Comparison of ENCODE assay signal across 1 cellular context in the genomic region with DNA sequence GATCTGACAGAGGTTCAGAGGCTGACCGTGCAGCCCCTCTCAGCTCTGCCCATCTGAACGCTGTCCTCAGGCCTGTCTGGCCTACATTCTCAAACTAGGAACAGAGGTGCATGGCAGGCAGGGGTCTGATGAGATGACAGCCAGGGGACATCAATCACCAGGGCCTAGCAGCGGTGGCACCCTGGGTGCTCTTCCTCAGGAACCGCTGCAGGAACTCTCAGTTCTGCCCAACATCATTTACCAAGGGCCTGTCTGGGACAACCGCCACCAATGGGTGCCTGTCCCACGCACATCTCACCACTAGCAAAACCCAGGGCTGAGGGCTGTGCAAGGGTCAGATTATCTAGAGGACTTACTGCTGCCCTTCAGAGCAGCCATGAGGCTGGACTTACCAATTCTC.
TF ChIP-seq lines count a peak whose summit lies in the region.

No MANE protein-coding gene starts in this region.

TF ChIP-seq in GM12878, 131 proteins besides CTCF, POLR2A, EP300 and RAD21:
- TF ChIP-seq, protein P1, sequence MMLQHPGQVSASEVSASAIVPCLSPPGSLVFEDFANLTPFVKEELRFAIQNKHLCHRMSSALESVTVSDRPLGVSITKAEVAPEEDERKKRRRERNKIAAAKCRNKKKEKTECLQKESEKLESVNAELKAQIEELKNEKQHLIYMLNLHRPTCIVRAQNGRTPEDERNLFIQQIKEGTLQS (IDR thresholded peaks at IDR 0.05; ENCODE audit: borderline replicate concordance, extremely low read depth, low read depth, low read length), result no peak
- no peak for TF ChIP-seq SP1 (IDR thresholded peaks at IDR 0.05; ENCODE audit: low read depth, low read length)
- TF ChIP-seq HDAC6 (IDR thresholded peaks at IDR 0.05; ENCODE audit: unreplicated experiment), result no peak
- no peak for TF ChIP-seq SMAD5 (IDR thresholded peaks at IDR 0.05; ENCODE audit: low read depth)
- TF ChIP-seq RUNX3 (IDR thresholded peaks at IDR 0.05; ENCODE audit: low read length), result no peak
- TF ChIP-seq NFXL1 (IDR thresholded peaks at IDR 0.05; ENCODE audit: borderline replicate concordance), result no peak
- TF ChIP-seq, protein P2, sequence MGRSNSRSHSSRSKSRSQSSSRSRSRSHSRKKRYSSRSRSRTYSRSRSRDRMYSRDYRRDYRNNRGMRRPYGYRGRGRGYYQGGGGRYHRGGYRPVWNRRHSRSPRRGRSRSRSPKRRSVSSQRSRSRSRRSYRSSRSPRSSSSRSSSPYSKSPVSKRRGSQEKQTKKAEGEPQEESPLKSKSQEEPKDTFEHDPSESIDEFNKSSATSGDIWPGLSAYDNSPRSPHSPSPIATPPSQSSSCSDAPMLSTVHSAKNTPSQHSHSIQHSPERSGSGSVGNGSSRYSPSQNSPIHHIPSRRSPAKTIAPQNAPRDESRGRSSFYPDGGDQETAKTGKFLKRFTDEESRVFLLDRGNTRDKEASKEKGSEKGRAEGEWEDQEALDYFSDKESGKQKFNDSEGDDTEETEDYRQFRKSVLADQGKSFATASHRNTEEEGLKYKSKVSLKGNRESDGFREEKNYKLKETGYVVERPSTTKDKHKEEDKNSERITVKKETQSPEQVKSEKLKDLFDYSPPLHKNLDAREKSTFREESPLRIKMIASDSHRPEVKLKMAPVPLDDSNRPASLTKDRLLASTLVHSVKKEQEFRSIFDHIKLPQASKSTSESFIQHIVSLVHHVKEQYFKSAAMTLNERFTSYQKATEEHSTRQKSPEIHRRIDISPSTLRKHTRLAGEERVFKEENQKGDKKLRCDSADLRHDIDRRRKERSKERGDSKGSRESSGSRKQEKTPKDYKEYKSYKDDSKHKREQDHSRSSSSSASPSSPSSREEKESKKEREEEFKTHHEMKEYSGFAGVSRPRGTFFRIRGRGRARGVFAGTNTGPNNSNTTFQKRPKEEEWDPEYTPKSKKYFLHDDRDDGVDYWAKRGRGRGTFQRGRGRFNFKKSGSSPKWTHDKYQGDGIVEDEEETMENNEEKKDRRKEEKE (IDR thresholded peaks at IDR 0.05), result no peak
- TF ChIP-seq ATF7 (IDR thresholded peaks at IDR 0.05; ENCODE audit: low read depth), result no peak
- TF ChIP-seq, protein P3, sequence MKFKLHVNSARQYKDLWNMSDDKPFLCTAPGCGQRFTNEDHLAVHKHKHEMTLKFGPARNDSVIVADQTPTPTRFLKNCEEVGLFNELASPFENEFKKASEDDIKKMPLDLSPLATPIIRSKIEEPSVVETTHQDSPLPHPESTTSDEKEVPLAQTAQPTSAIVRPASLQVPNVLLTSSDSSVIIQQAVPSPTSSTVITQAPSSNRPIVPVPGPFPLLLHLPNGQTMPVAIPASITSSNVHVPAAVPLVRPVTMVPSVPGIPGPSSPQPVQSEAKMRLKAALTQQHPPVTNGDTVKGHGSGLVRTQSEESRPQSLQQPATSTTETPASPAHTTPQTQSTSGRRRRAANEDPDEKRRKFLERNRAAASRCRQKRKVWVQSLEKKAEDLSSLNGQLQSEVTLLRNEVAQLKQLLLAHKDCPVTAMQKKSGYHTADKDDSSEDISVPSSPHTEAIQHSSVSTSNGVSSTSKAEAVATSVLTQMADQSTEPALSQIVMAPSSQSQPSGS (IDR thresholded peaks at IDR 0.05; ENCODE audit: low read length), result no peak
- TF ChIP-seq ZNF274 (IDR thresholded peaks at IDR 0.05; ENCODE audit: insufficient read depth, insufficient read length), result no peak
- TF ChIP-seq, protein P4, sequence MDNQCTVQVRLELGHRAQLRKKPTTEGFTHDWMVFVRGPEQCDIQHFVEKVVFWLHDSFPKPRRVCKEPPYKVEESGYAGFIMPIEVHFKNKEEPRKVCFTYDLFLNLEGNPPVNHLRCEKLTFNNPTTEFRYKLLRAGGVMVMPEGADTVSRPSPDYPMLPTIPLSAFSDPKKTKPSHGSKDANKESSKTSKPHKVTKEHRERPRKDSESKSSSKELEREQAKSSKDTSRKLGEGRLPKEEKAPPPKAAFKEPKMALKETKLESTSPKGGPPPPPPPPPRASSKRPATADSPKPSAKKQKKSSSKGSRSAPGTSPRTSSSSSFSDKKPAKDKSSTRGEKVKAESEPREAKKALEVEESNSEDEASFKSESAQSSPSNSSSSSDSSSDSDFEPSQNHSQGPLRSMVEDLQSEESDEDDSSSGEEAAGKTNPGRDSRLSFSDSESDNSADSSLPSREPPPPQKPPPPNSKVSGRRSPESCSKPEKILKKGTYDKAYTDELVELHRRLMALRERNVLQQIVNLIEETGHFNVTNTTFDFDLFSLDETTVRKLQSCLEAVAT (IDR thresholded peaks at IDR 0.05), result no peak
- TF ChIP-seq KLF5 (IDR thresholded peaks at IDR 0.05; ENCODE audit: partially characterized antibody), result no peak
- no peak for TF ChIP-seq CREB1 (IDR thresholded peaks at IDR 0.05; ENCODE audit: low read depth)
- no peak for TF ChIP-seq TCF7 (IDR thresholded peaks at IDR 0.05; ENCODE audit: borderline replicate concordance)
- TF ChIP-seq, protein P5, sequence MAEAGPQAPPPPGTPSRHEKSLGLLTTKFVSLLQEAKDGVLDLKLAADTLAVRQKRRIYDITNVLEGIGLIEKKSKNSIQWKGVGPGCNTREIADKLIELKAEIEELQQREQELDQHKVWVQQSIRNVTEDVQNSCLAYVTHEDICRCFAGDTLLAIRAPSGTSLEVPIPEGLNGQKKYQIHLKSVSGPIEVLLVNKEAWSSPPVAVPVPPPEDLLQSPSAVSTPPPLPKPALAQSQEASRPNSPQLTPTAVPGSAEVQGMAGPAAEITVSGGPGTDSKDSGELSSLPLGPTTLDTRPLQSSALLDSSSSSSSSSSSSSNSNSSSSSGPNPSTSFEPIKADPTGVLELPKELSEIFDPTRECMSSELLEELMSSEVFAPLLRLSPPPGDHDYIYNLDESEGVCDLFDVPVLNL (IDR thresholded peaks at IDR 0.05; ENCODE audit: low read depth, low read length), result no peak
- TF ChIP-seq, protein P6, sequence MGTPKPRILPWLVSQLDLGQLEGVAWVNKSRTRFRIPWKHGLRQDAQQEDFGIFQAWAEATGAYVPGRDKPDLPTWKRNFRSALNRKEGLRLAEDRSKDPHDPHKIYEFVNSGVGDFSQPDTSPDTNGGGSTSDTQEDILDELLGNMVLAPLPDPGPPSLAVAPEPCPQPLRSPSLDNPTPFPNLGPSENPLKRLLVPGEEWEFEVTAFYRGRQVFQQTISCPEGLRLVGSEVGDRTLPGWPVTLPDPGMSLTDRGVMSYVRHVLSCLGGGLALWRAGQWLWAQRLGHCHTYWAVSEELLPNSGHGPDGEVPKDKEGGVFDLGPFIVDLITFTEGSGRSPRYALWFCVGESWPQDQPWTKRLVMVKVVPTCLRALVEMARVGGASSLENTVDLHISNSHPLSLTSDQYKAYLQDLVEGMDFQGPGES (IDR thresholded peaks at IDR 0.05), result no peak
- TF ChIP-seq SUPT20H (IDR thresholded peaks at IDR 0.05; ENCODE audit: borderline replicate concordance, control insufficient read depth, low read depth, low read length), result no peak
- no peak for TF ChIP-seq BMI1 (IDR thresholded peaks at IDR 0.05; ENCODE audit: borderline replicate concordance)
- TF ChIP-seq, protein P7, sequence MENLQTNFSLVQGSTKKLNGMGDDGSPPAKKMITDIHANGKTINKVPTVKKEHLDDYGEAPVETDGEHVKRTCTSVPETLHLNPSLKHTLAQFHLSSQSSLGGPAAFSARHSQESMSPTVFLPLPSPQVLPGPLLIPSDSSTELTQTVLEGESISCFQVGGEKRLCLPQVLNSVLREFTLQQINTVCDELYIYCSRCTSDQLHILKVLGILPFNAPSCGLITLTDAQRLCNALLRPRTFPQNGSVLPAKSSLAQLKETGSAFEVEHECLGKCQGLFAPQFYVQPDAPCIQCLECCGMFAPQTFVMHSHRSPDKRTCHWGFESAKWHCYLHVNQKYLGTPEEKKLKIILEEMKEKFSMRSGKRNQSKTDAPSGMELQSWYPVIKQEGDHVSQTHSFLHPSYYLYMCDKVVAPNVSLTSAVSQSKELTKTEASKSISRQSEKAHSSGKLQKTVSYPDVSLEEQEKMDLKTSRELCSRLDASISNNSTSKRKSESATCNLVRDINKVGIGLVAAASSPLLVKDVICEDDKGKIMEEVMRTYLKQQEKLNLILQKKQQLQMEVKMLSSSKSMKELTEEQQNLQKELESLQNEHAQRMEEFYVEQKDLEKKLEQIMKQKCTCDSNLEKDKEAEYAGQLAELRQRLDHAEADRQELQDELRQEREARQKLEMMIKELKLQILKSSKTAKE (IDR thresholded peaks at IDR 0.05; ENCODE audit: low read depth, poor library complexity, severe bottlenecking), result no peak
